Comparison of ENCODE assay signal across 8 cellular contexts in genomic region chr10:31319602-31320178, GRCh38. TPM values are rescaled to one million over a fixed set of nuclear protein-coding genes. Genes with fewer than 3 reads are reported as not detected.
DNase-seq lines count a peak whose midpoint lies in the region; ATAC-seq and TF ChIP-seq lines count a peak whose summit lies in the region.

No MANE protein-coding gene starts in this region.

- peaks cover 0 to 2% (median 0%) of the 10 kb centered on the region in 9 donors for H3K9me3 Mint-ChIP-seq in naive thymus-derived CD8-positive, alpha-beta T cell

- no peak overlapping the region for H3K27ac ChIP-seq in SK-N-MC

- DNase-seq in GM13977 (ENCODE audit: low spot score): peak; percentile 26
- DNase-seq in SK-N-MC (ENCODE audit: low read depth, low spot score): no peak
- peak in 2 of 10 donors; percentile 4 to 28 for DNase-seq in naive thymus-derived CD8-positive, alpha-beta T cell
- DNase-seq in HPDE6-E6E7 (ENCODE audit: extremely low spot score): no peak
- DNase-seq in SK-N-DZ (ENCODE audit: low spot score): no peak

- peak overlapping the region in 9 of 10 donors; percentile 88 to 100 (median 98) for H3K27ac Mint-ChIP-seq in naive thymus-derived CD8-positive, alpha-beta T cell

- peak; percentile 11 for ATAC-seq in HG02588 (IDR thresholded peaks at IDR 0.05; ENCODE audit: unreplicated experiment)
- ATAC-seq in naive thymus-derived CD8-positive, alpha-beta T cell: peak in 1 of 2 donors; percentile 2
- ATAC-seq in GM18870 (IDR thresholded peaks at IDR 0.05; ENCODE audit: unreplicated experiment): no peak

- peak overlapping the region; percentile 85 to 99 (median 98) for H3K4me3 Mint-ChIP-seq in naive thymus-derived CD8-positive, alpha-beta T cell

- peaks cover 0 to 2% (median 0%) of the 10 kb centered on the region in 5 donors for H3K27me3 Mint-ChIP-seq in naive thymus-derived CD8-positive, alpha-beta T cell

- in situ Hi-C loops in GM13977 (cut with MboI; ENCODE audit: low pct_unique_long_range_greater_than_20kb, low sequenced_read_pairs, unreplicated experiment): no loop called here

- H3K36me3 Mint-ChIP-seq in naive thymus-derived CD8-positive, alpha-beta T cell: peaks cover 0 to 4% (median 2%) of the 10 kb centered on the region in 3 donors

- H3K9me3 ChIP-seq in SK-N-MC (ENCODE audit: low read depth, low read length) (no peaks in the 10 kb centered on the region), endocrine pancreas (ENCODE audit: control insufficient read depth, low read length) (no peaks in the 10 kb centered on the region)

- POLR2A ChIA-PET in naive thymus-derived CD8-positive, alpha-beta T cell (lab: Charles Lee): interaction anchor here (1.5 to 3.3 kb wide), 2 partner anchors 441 to 535 kb away, joined by 3 to 20 read pairs; no protein-coding TSS in a partner anchor

- H3K4me3 ChIP-seq in SK-N-MC (peak overlapping the region; percentile 80), endocrine pancreas (ENCODE audit: control insufficient read depth, insufficient read depth, low read length) (no peak overlapping the region)

- H3K4me1 ChIP-seq in endocrine pancreas (ENCODE audit: control insufficient read depth, insufficient read depth, low read length): peaks cover 16% of the 10 kb centered on the region

- TF ChIP-seq CTCF in GM13977 (IDR thresholded peaks at IDR 0.05; ENCODE audit: extremely low read depth, insufficient read depth, missing control alignments): no peak

- no peaks in the 10 kb centered on the region for H3K27me3 ChIP-seq in endocrine pancreas (ENCODE audit: control insufficient read depth, insufficient read depth, low read length)

- H3K9ac ChIP-seq in SK-N-MC (ENCODE audit: insufficient read length) (peak overlapping the region; percentile 41), endocrine pancreas (ENCODE audit: control insufficient read depth, insufficient read depth, low read length) (peak overlapping the region; percentile 94)

- H3K36me3 ChIP-seq in SK-N-MC (ENCODE audit: insufficient read depth, low read length) (no peaks in the 10 kb centered on the region), endocrine pancreas (ENCODE audit: control insufficient read depth, insufficient read depth, low read length) (no peaks in the 10 kb centered on the region)

- peaks cover 20 to 57% (median 41%) of the 10 kb centered on the region in 4 donors for H3K4me1 Mint-ChIP-seq in naive thymus-derived CD8-positive, alpha-beta T cell

RNA-seq across cellular contexts. Expression of gene ZEB1, which starts 0.7 kb away (rescaled TPM):
- 10 to 100 TPM; 65.3 to 72.4 TPM for total RNA-seq in naive thymus-derived CD8-positive, alpha-beta T cell
- polyA plus RNA-seq in naive thymus-derived CD8-positive, alpha-beta T cell: 10 to 100 TPM; 25.2 to 35.6 (median 27.2) TPM
- 17.8 and 21.6 TPM in 2 replicates for polyA plus RNA-seq in SK-N-DZ (2014; cell fraction: cytosol; rRNA removed)
- 13.8 and 15.8 TPM in 2 replicates for polyA plus RNA-seq in SK-N-DZ (2014; cell fraction: nucleus; rRNA removed)
